Comparison of ENCODE assay signal across 21 cellular contexts in genomic region chrX:115602308-115602707, GRCh38. TPM values are rescaled to one million over a fixed set of nuclear protein-coding genes. Genes with fewer than 3 reads are reported as not detected.
DNase-seq lines count a peak whose midpoint lies in the region; ATAC-seq and TF ChIP-seq lines count a peak whose summit lies in the region.
"Had no signal": no experiment of that assay in that cellular context is flagged by ENCODE, and none has a peak within 500 bp of the region (broad histone marks: within the 10 kb centered on the region; RNA-seq: fewer than 3 reads in every experiment).

No MANE protein-coding gene starts in this region.

- TF ChIP-seq POLR2A in IMR-90 (IDR thresholded peaks at IDR 0.05; ENCODE audit: low read depth, low read length) = no peak

- no peak overlapping the region for H4K5ac ChIP-seq in IMR-90 (ENCODE audit: low read depth, low read length)

- H2AFZ ChIP-seq in IMR-90 (replicated peaks; ENCODE audit: low read length, poor library complexity) = no peak overlapping the region

- TF ChIP-seq RAD21 in IMR-90 (IDR thresholded peaks at IDR 0.05; ENCODE audit: low read length) = no peak

- no peak overlapping the region for H2AK5ac ChIP-seq in IMR-90 (ENCODE audit: low read depth, low read length)

- DNase-seq in IMR-90 (no peak), coronary artery (ENCODE audit: low spot score) (no peak), psoas muscle (no peak), dedifferentiated amniotic fluid mesenchymal stem cell (ENCODE audit: extremely low spot score) (no peak)
- DNase-seq: activated B cell treated with CpG ODN at 0.5 μM for 24 hours; activated naive CD4-positive, alpha-beta T cell treated with anti-CD3 and anti-CD28 coated beads, Interleukin-2, amount 10 ng/mL, durations not matched to agents 7 days and 5 days; activated T-cell treated with anti-CD3 and anti-CD28 coated beads, Interleukin-2, amount 50 U/mL, for 4 hours; CD4-positive, CD25-positive, alpha-beta regulatory T cell; cortex of kidney; left lung; NCI-H774; nucleus accumbens; right lobe of liver; stimulated activated naive B cell treated with anti-CD40 and anti-IgM and Interleukin-4, amounts not matched to agents 10 μg/mL and 1 μg/mL and 100 μg/mL, for 72 hours; T-helper 2 cell had no signal

- dilution Hi-C loops in IMR-90 (cut with HindIII; ENCODE audit: low sequenced_read_pairs, unreplicated experiment) = no loop called here

- H2BK20ac ChIP-seq in IMR-90 (ENCODE audit: low read depth, low read length) = no peak overlapping the region

- in situ Hi-C loops in IMR-90 (cut with MboI; ENCODE audit: low sequenced_read_pairs) = no loop called here

- peak overlapping the region; percentile 57 for H3K27ac ChIP-seq in 22Rv1
- H3K27ac ChIP-seq in IMR-90 (ENCODE audit: insufficient read depth, low read length) = no peak overlapping the region
- peak overlapping the region; percentile 39 to 59 for H3K27ac ChIP-seq in coronary artery
- peak overlapping the region; percentile 51 for H3K27ac ChIP-seq in psoas muscle
- H3K27ac ChIP-seq: HL-60, right lobe of liver had no signal

- H3K4me3 ChIP-seq in IMR-90 (ENCODE audit: insufficient read depth, low read depth, low read length) (no peak overlapping the region), coronary artery (no peak overlapping the region), psoas muscle (no peak overlapping the region)
- H3K4me3 ChIP-seq: left lung, right lobe of liver had no signal

- no peak overlapping the region for H4K8ac ChIP-seq in IMR-90 (ENCODE audit: low read depth in 2 of 2, low read length in 2 of 2)

- no peak overlapping the region for H2AK9ac ChIP-seq in IMR-90 (replicated peaks; ENCODE audit: low read depth, low read length, poor library complexity)

- no peak overlapping the region for H2BK15ac ChIP-seq in IMR-90 (ENCODE audit: low read depth, low read length)

- no peak overlapping the region for H3K4me2 ChIP-seq in IMR-90 (ENCODE audit: low read depth, low read length)

- BruUV-seq in IMR-90 (replicated peaks; lab: Mats Ljungman, UMichigan) = no TSS peak

- no peak overlapping the region for H3K56ac ChIP-seq in IMR-90 (ENCODE audit: extremely low read depth, insufficient read depth, low read length)

- H4K20me1 ChIP-seq in IMR-90 (ENCODE audit: insufficient read depth, low read length) = peaks cover 3% of the 10 kb centered on the region; the same call in 1 of the 2 replicates

- no peak overlapping the region for H3K23ac ChIP-seq in IMR-90 (ENCODE audit: low read depth, low read length)

- H3K18ac ChIP-seq in IMR-90 (ENCODE audit: low read depth, low read length) = no peak overlapping the region

- H3K9me1 ChIP-seq in IMR-90 (ENCODE audit: insufficient read depth, low read length) = no peaks in the 10 kb centered on the region; the same call in 1 of the 2 replicates

- intact Hi-C loops in IMR-90 (cut with micrococcal nuclease) (no loop called here), psoas muscle (cut with DNase I) (loop anchor here in 1 of 2 donors (5.0 kb wide), 1 partner anchor 40 kb away; the partner anchor contains the start of gene PLS3)

- H2BK120ac ChIP-seq in IMR-90 (ENCODE audit: low read depth, low read length) = no peak overlapping the region

- POLR2A ChIA-PET in IMR-90 (lab: Charles Lee; ENCODE audit: unreplicated experiment) = no interaction called here

- CTCF ChIA-PET in IMR-90 (lab: Yijun Ruan, JAX) = no interaction called here

- H3K9me3 ChIP-seq in IMR-90 (ENCODE audit: control insufficient read depth, insufficient read depth, low read length) (peaks cover 2% of the 10 kb centered on the region; the same call in 1 of the 2 replicates), psoas muscle (no peaks in the 10 kb centered on the region)
- H3K9me3 ChIP-seq: left lung, right lobe of liver had no signal

- H3K14ac ChIP-seq in IMR-90 (replicated peaks; ENCODE audit: low read depth, low read length) = peak overlapping the region; percentile 70; the same call in 1 of the 2 replicates

- H3K36me3 ChIP-seq in IMR-90 (ENCODE audit: control insufficient read depth, insufficient read depth, low read length) (no peaks in the 10 kb centered on the region), psoas muscle (ENCODE audit: insufficient read depth in 1 of 2, low read depth in 1 of 2) (no peaks in the 10 kb centered on the region)
- H3K36me3 ChIP-seq: left lung, right lobe of liver had no signal

- H4K91ac ChIP-seq in IMR-90 (ENCODE audit: insufficient read depth, low read depth, low read length) = no peak overlapping the region

- H3K27me3 ChIP-seq in IMR-90 (ENCODE audit: control insufficient read depth, insufficient read depth, low read length) = peaks cover 3% of the 10 kb centered on the region; the same call in 1 of the 2 replicates
- H3K27me3 ChIP-seq in psoas muscle (ENCODE audit: insufficient read depth in 3 of 3, low read length in 2 of 3) = peaks cover 0 to 24% (median 0%) of the 10 kb centered on the region in 3 donors
- H3K27me3 ChIP-seq: right lobe of liver had no signal

- no peak overlapping the region for H3K9ac ChIP-seq in IMR-90 (ENCODE audit: low read depth, low read length)

- peak overlapping the region; percentile 16 for H2BK5ac ChIP-seq in IMR-90 (ENCODE audit: low read depth, low read length, poor library complexity, severe bottlenecking)

- peaks cover 4 to 12% of the 10 kb centered on the region in 2 experiments; a peak in 3 of 4 replicates for H3K79me1 ChIP-seq in IMR-90 (ENCODE audit: low read depth in 1 of 2, low read length in 2 of 2)

- H3K4ac ChIP-seq in IMR-90 (ENCODE audit: low read depth, low read length) = no peak overlapping the region

- ATAC-seq in IMR-90 (ENCODE audit: low read depth) (no peak), psoas muscle (peak in 1 of 4 donors; percentile 37), GM21528 (IDR thresholded peaks at IDR 0.05; ENCODE audit: low FRiP score, unreplicated experiment) (no peak), HG03097 (IDR thresholded peaks at IDR 0.05; ENCODE audit: low FRiP score, unreplicated experiment) (no peak), GM19324 (IDR thresholded peaks at IDR 0.05; ENCODE audit: low FRiP score, unreplicated experiment) (no peak)
- ATAC-seq: activated T-cell treated with anti-CD3 and anti-CD28 coated beads, Interleukin-2, amount 50 U/mL, for 4 hours; left lung; stimulated activated naive B cell treated with anti-CD40 and anti-IgM and Interleukin-4, amounts not matched to agents 10 μg/mL and 1 μg/mL and 100 μg/mL, for 72 hours had no signal

- no peak for TF ChIP-seq CTCF in 22Rv1 (IDR thresholded peaks at IDR 0.05)
- TF ChIP-seq CTCF in IMR-90 (conservative IDR thresholded peaks at IDR 0.05; ENCODE audit: low read depth, low read length) = no peak
- no peak for TF ChIP-seq CTCF in coronary artery (IDR thresholded peaks at IDR 0.05)
- TF ChIP-seq CTCF in psoas muscle (IDR thresholded peaks at IDR 0.05) = no peak

- H3K4me1 ChIP-seq in IMR-90 (ENCODE audit: control insufficient read depth, insufficient read depth, low read length) (peaks cover 2% of the 10 kb centered on the region; the same call in 1 of the 2 replicates), psoas muscle (no peaks in the 10 kb centered on the region)

TF ChIP-seq in IMR-90, 13 proteins besides CTCF, POLR2A, EP300 and RAD21:
- TF ChIP-seq RFX5 (IDR thresholded peaks at IDR 0.05; ENCODE audit: low read depth, low read length) = no peak
- no peak for TF ChIP-seq MAZ (IDR thresholded peaks at IDR 0.05; ENCODE audit: borderline replicate concordance, low read depth, low read length)
- TF ChIP-seq SMC3 (IDR thresholded peaks at IDR 0.05; ENCODE audit: low read depth, low read length) = no peak
- no peak for TF ChIP-seq MXI1 (IDR thresholded peaks at IDR 0.05; ENCODE audit: borderline replicate concordance, low read depth, low read length)
- TF ChIP-seq RCOR1 (IDR thresholded peaks at IDR 0.05; ENCODE audit: insufficient replicate concordance, low read length) = no peak
- no peak for TF ChIP-seq NFE2L2 (IDR thresholded peaks at IDR 0.05; ENCODE audit: low read depth, low read length)
TF ChIP-seq in IMR-90: peak in this region for 0.

RNA-seq across cellular contexts. Expression of gene PLS3, which starts 41.3 kb away (rescaled TPM):
- total RNA-seq in IMR-90 (2012; rRNA removed) (252 and 370 TPM in 2 replicates), psoas muscle (10 to 100 TPM; 14.4 to 31.3 (median 21.6) TPM)
- polyA plus RNA-seq in IMR-90 (2012; rRNA removed) (123 and 158 TPM in 2 replicates), psoas muscle (10 to 100 TPM; 12.9 to 25.4 (median 20.0) TPM)
- 14.7 and 45.1 TPM in 2 replicates for polyA plus RNA-seq in IMR-90 (2012; cell fraction: cytosol; rRNA removed)
- 5.9 and 65.2 TPM in 2 replicates for polyA plus RNA-seq in IMR-90 (2012; cell fraction: nucleus; rRNA removed; ENCODE audit: low replicate concordance)
- total RNA-seq: activated B cell treated with CpG ODN at 0.5 μM for 24 hours had no signal
- polyA plus RNA-seq: IgD-negative memory B cell had no signal
